14 cellular contexts compared by ENCODE assay signal in genomic region chr2:217075225-217075802, GRCh38.
DNase-seq lines count a peak whose midpoint lies in the region; ATAC-seq and TF ChIP-seq lines count a peak whose summit lies in the region.
"Had no signal": no experiment of that assay in that cellular context is flagged by ENCODE, and none has a peak within 500 bp of the region (broad histone marks: within the 10 kb centered on the region; RNA-seq: fewer than 3 reads in every experiment).

No MANE protein-coding gene starts in this region.

- H3K9me3 Mint-ChIP-seq in GM23338: no peaks in the 10 kb centered on the region
- H3K9me3 Mint-ChIP-seq in activated T-helper 17 cell treated with anti-CD3 and anti-CD28 coated beads, Interleukin-2, amount 50 U/mL, for 72 hours: no peaks in the 10 kb centered on the region
- H3K9me3 Mint-ChIP-seq: effector memory CD8-positive, alpha-beta T cell had no signal

- H4K20me1 ChIP-seq in GM23338 (replicated peaks; ENCODE audit: insufficient read depth): no peaks in the 10 kb centered on the region

- H3F3A ChIP-seq in GM23338 (replicated peaks; ENCODE audit: low read depth): no peaks in the 10 kb centered on the region

- intact Hi-C loops in Right ventricle myocardium superior (cut with DNase I) (no loop called here), head of caudate nucleus (cut with DNase I) (no loop called here)

- H2AFZ ChIP-seq in GM23338: no peak overlapping the region

- H3K27me3 Mint-ChIP-seq in GM23338 (ENCODE audit: insufficient read depth, low read depth, poor library complexity): peaks cover 2% of the 10 kb centered on the region
- H3K27me3 Mint-ChIP-seq in activated T-helper 17 cell treated with anti-CD3 and anti-CD28 coated beads, Interleukin-2, amount 50 U/mL, for 72 hours: no peaks in the 10 kb centered on the region
- H3K27me3 Mint-ChIP-seq: effector memory CD8-positive, alpha-beta T cell had no signal

- H3K4me2 ChIP-seq in GM23338: no peak overlapping the region

- DNase-seq in GM23338 (ENCODE audit: low spot score): no peak
- DNase-seq in Right ventricle myocardium superior: peak; percentile 71
- no peak for DNase-seq in head of caudate nucleus
- DNase-seq in HPDE6-E6E7 (ENCODE audit: extremely low spot score): no peak
- DNase-seq: activated CD4-positive, alpha-beta T cell treated with anti-CD3 and anti-CD28 coated beads, Interleukin-2, amount 50 U/mL, for 1 hour; activated naive CD4-positive, alpha-beta T cell treated with Interleukin-2 at 50 U/mL for 16 hours; effector memory CD8-positive, alpha-beta T cell; NCI-H526; pancreas had no signal

- no peaks in the 10 kb centered on the region for H3K79me2 ChIP-seq in GM23338 (replicated peaks; ENCODE audit: insufficient read depth)

- no peaks in the 10 kb centered on the region for H3K36me3 Mint-ChIP-seq in GM23338 (ENCODE audit: low read depth)
- no peaks in the 10 kb centered on the region for H3K36me3 Mint-ChIP-seq in activated T-helper 17 cell treated with anti-CD3 and anti-CD28 coated beads, Interleukin-2, amount 50 U/mL, for 72 hours (ENCODE audit: low read depth)

- H3K4me3 ChIP-seq in GM23338 (no peak overlapping the region), rectal smooth muscle tissue (ENCODE audit: low read length) (no peak overlapping the region)
- H3K4me3 ChIP-seq: HAP-1, pancreas had no signal

- H3K9me2 ChIP-seq in GM23338 (ENCODE audit: insufficient read depth): no peaks in the 10 kb centered on the region

- H3K9ac ChIP-seq in rectal smooth muscle tissue (ENCODE audit: low read length): no peak overlapping the region

- no peak overlapping the region for H3K4me3 Mint-ChIP-seq in GM23338
- H3K4me3 Mint-ChIP-seq in activated T-helper 17 cell treated with anti-CD3 and anti-CD28 coated beads, Interleukin-2, amount 50 U/mL, for 72 hours: no peak overlapping the region
- H3K4me3 Mint-ChIP-seq: effector memory CD8-positive, alpha-beta T cell had no signal

- H3K27ac Mint-ChIP-seq in GM23338: peak overlapping the region; percentile 3; the same call in 1 of the 2 replicates
- no peak overlapping the region for H3K27ac Mint-ChIP-seq in activated T-helper 17 cell treated with anti-CD3 and anti-CD28 coated beads, Interleukin-2, amount 50 U/mL, for 72 hours
- H3K27ac Mint-ChIP-seq: effector memory CD8-positive, alpha-beta T cell had no signal

- H3K36me3 ChIP-seq in GM23338 (ENCODE audit: insufficient read depth) (no peaks in the 10 kb centered on the region), rectal smooth muscle tissue (ENCODE audit: control insufficient read depth, insufficient read depth, low read length) (no peaks in the 10 kb centered on the region)
- H3K36me3 ChIP-seq: HAP-1, pancreas had no signal

- no peak for TF ChIP-seq CTCF in GM23338 (conservative IDR thresholded peaks at IDR 0.05; ENCODE audit: low read depth in 2 of 2)

- H3K27ac ChIP-seq in GM23338 (ENCODE audit: low read depth): no peak overlapping the region
- H3K27ac ChIP-seq in rectal smooth muscle tissue (ENCODE audit: low read depth, low read length): peak overlapping the region; percentile 56
- H3K27ac ChIP-seq: pancreas had no signal

- H3K27me3 ChIP-seq in GM23338 (ENCODE audit: insufficient read depth) (no peaks in the 10 kb centered on the region), rectal smooth muscle tissue (ENCODE audit: control insufficient read depth, insufficient read depth, low read length) (no peaks in the 10 kb centered on the region)
- H3K27me3 ChIP-seq: pancreas had no signal

- H3K4me1 ChIP-seq in GM23338 (ENCODE audit: insufficient read depth): no peaks in the 10 kb centered on the region
- H3K4me1 ChIP-seq in rectal smooth muscle tissue (ENCODE audit: control insufficient read depth, insufficient read depth, low read length): peaks cover 9% of the 10 kb centered on the region
- H3K4me1 ChIP-seq: HAP-1, pancreas had no signal

- no peak for ATAC-seq in GM23338
- peak; percentile 24 for ATAC-seq in activated T-helper 17 cell treated with anti-CD3 and anti-CD28 coated beads, Interleukin-2, amount 50 U/mL, for 72 hours (replicated peaks)
- ATAC-seq in Right ventricle myocardium superior (ENCODE audit: poor library complexity): peak; percentile 81
- no peak for ATAC-seq in GM18517 (IDR thresholded peaks at IDR 0.05; ENCODE audit: unreplicated experiment)
- no peak for ATAC-seq in HG03521 (IDR thresholded peaks at IDR 0.05; ENCODE audit: unreplicated experiment)
- ATAC-seq: effector memory CD8-positive, alpha-beta T cell had no signal

- H3K4me1 Mint-ChIP-seq in GM23338: no peaks in the 10 kb centered on the region
- no peaks in the 10 kb centered on the region for H3K4me1 Mint-ChIP-seq in activated T-helper 17 cell treated with anti-CD3 and anti-CD28 coated beads, Interleukin-2, amount 50 U/mL, for 72 hours

TF ChIP-seq in GM23338, 12 proteins besides CTCF, POLR2A, EP300 and RAD21 (continues in another document):
- no peak for TF ChIP-seq ETS1 (IDR thresholded peaks at IDR 0.05)
- no peak for TF ChIP-seq EZH2phosphoT487 (IDR thresholded peaks at IDR 0.05; ENCODE audit: unreplicated experiment)
- TF ChIP-seq CREB1 (CRISPR knock-in tag; IDR thresholded peaks at IDR 0.05; ENCODE audit: low read depth): no peak
- no peak for TF ChIP-seq ZNF462 (CRISPR knock-in tag; IDR thresholded peaks at IDR 0.05)

Comparison
In these comparisons a context has a peak if more than half of its experiments do, and no peak if none do; other contexts are left out.
1. ATAC-seq: peak in activated T-helper 17 cell treated with anti-CD3 and anti-CD28 coated beads, Interleukin-2, amount 50 U/mL, for 72 hours (single experiment) and Right ventricle myocardium superior (single experiment); none in GM23338 (single experiment), GM18517 (single experiment) and HG03521 (single experiment).